ENCODE assay signal across 8 cellular contexts in the genomic region with DNA sequence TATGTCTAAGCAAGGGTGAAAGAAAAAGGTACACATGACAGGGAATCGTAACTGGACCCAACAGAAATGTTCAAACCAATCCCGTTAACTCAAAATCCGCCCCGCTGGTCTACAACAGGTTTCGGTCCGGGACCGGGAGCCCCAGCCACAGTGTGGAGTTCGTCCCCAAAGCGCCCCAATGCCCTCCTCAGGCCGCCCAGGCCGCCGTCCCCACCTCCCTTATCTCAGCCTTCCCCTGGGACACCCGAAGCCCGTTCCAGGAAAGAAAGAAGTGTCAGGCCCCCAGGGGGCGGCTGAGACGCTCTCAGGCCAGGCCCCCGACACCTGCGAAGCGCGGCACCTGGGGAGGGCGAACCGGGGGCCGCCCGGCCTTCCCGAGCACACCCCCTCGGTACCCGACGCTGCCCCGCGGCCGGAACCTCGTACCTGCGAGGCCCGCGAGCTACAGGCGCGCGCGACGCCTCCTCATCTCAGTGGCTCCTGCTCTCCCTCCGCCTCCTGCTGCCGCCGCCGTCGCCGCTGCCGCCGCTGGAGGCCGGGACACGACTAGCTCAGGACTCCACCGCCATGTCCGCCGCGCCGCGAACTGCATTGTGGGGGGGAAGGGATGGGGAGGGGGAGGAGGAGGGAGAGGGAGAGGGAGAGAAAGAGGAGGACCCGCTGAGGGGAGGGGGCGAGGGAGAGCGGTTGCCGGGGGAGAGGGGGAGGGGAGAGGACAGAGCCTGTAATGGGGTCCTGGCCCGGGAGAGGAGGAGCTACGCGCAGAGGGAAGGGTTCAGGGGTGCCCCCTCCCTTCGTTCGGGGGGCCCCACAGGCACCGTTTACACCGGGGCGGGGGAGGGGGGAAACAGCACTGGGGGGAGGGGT. TPM values are rescaled to one million over a fixed set of nuclear protein-coding genes. Genes with fewer than 3 reads are reported as not detected.
DNase-seq lines count a peak whose midpoint lies in the region; ATAC-seq lines count a peak whose summit lies in the region.

A gene with protein sequence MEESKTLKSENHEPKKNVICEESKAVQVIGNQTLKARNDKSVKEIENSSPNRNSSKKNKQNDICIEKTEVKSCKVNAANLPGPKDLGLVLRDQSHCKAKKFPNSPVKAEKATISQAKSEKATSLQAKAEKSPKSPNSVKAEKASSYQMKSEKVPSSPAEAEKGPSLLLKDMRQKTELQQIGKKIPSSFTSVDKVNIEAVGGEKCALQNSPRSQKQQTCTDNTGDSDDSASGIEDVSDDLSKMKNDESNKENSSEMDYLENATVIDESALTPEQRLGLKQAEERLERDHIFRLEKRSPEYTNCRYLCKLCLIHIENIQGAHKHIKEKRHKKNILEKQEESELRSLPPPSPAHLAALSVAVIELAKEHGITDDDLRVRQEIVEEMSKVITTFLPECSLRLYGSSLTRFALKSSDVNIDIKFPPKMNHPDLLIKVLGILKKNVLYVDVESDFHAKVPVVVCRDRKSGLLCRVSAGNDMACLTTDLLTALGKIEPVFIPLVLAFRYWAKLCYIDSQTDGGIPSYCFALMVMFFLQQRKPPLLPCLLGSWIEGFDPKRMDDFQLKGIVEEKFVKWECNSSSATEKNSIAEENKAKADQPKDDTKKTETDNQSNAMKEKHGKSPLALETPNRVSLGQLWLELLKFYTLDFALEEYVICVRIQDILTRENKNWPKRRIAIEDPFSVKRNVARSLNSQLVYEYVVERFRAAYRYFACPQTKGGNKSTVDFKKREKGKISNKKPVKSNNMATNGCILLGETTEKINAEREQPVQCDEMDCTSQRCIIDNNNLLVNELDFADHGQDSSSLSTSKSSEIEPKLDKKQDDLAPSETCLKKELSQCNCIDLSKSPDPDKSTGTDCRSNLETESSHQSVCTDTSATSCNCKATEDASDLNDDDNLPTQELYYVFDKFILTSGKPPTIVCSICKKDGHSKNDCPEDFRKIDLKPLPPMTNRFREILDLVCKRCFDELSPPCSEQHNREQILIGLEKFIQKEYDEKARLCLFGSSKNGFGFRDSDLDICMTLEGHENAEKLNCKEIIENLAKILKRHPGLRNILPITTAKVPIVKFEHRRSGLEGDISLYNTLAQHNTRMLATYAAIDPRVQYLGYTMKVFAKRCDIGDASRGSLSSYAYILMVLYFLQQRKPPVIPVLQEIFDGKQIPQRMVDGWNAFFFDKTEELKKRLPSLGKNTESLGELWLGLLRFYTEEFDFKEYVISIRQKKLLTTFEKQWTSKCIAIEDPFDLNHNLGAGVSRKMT (N-terminal part only) (minus strand): TSS at position 588 of the 867 bp plus-strand sequence. CDS start 26,812 bp downstream, outside the sequence.

- ATAC-seq in GM18517 (IDR thresholded peaks at IDR 0.05; ENCODE audit: unreplicated experiment): peak; percentile 55
- peak; percentile 46 for ATAC-seq in HG03135 (IDR thresholded peaks at IDR 0.05; ENCODE audit: unreplicated experiment)
- ATAC-seq in left lobe of liver: peak; percentile 73

- peak; percentile 29 for DNase-seq in 8988T
- peak; percentile 54 for DNase-seq in NCI-H446 treated with DMSO at 0.1 percent for 48 hours (lab: John Stamatoyannopoulos, UW)
- DNase-seq in activated CD4-positive, alpha-beta T cell treated with anti-CD3 and anti-CD28 coated beads for 48 hours: peak; percentile 86
- DNase-seq in dedifferentiated amniotic fluid mesenchymal stem cell (ENCODE audit: extremely low spot score): peak; percentile 64
- DNase-seq in left lobe of liver (ENCODE audit: low spot score): peak; percentile 76
- peak; percentile 83 for DNase-seq in stimulated activated CD4-positive, alpha-beta T cell treated with anti-CD3 and anti-CD28 coated beads, Interleukin-1b, Interleukin-23, amount 100 ng/mL, for 48 hours

RNA-seq across cellular contexts. Expression of the gene that starts here (rescaled TPM):
- total RNA-seq in left lobe of liver: 22.5 TPM

Comparison
In these comparisons a context has a peak if more than half of its experiments do, and no peak if none do; other contexts are left out.
1. Peak in every context shown above with its lines: DNase-seq and ATAC-seq.
2. DNase-seq: peak in every context shown above with its lines; median percentile 86 in activated CD4-positive, alpha-beta T cell treated with anti-CD3 and anti-CD28 coated beads for 48 hours; 83 in stimulated activated CD4-positive, alpha-beta T cell treated with anti-CD3 and anti-CD28 coated beads, Interleukin-1b, Interleukin-23, amount 100 ng/mL, for 48 hours; 76 in left lobe of liver; 64 in dedifferentiated amniotic fluid mesenchymal stem cell; 54 in NCI-H446 treated with DMSO at 0.1 percent for 48 hours; 29 in 8988T.